ENCODE assay signal across 20 cellular contexts in genomic region chr9:114687034-114687433, GRCh38. TPM values are rescaled to one million over a fixed set of nuclear protein-coding genes. Genes with fewer than 3 reads are reported as not detected.
DNase-seq lines count a peak whose midpoint lies in the region; ATAC-seq, FAIRE-seq and TF ChIP-seq lines count a peak whose summit lies in the region.
"Had no signal": no experiment of that assay in that cellular context is flagged by ENCODE, and none has a peak within 500 bp of the region (broad histone marks: within the 10 kb centered on the region; RNA-seq: fewer than 3 reads in every experiment).

No MANE protein-coding gene starts in this region.

- no peak for TF ChIP-seq EP300 in A549 (IDR thresholded peaks at IDR 0.05)

- no peak for ATAC-seq in A549
- ATAC-seq in T-helper 17 cell, result no peak
- ATAC-seq in HG03571 (IDR thresholded peaks at IDR 0.05; ENCODE audit: unreplicated experiment), result no peak
- ATAC-seq: activated CD4-positive, CD25-positive, alpha-beta regulatory T cell treated with anti-CD3 and anti-CD28 coated beads, Interleukin-2, amount 50 U/mL, for 24 hours; left lung had no signal

- CTCF ChIA-PET in A549 (lab: Yijun Ruan, JAX), result no interaction called here

- POLR2A ChIA-PET in A549 (lab: Yijun Ruan, JAX), result no interaction called here

- H3K27ac ChIP-seq in A549 (no peak overlapping the region), brain microvascular endothelial cell (no peak overlapping the region), spleen (no peak overlapping the region)
- H3K27ac ChIP-seq: ascending aorta, left lung, neural progenitor cell, SJCRH30, thoracic aorta had no signal

- H3K27me3 Mint-ChIP-seq in T-helper 17 cell, result no peaks in the 10 kb centered on the region
- peaks cover 2% of the 10 kb centered on the region for H3K27me3 Mint-ChIP-seq in endothelial cell (ENCODE audit: unreplicated experiment)

- H3K36me3 Mint-ChIP-seq in T-helper 17 cell (ENCODE audit: low read depth), result no peaks in the 10 kb centered on the region
- H3K36me3 Mint-ChIP-seq in endothelial cell (ENCODE audit: low read depth, unreplicated experiment), result no peaks in the 10 kb centered on the region
- H3K36me3 Mint-ChIP-seq: neural progenitor cell had no signal

- H3K27me3 ChIP-seq in brain microvascular endothelial cell (replicated peaks) (no peaks in the 10 kb centered on the region), spleen (replicated peaks in 1 of 7) (no peaks in the 10 kb centered on the region)
- H3K27me3 ChIP-seq: ascending aorta, BE2C, left lung, neural progenitor cell, SJCRH30 had no signal

- peak overlapping the region; percentile 60 for H3K27ac Mint-ChIP-seq in T-helper 17 cell
- no peak overlapping the region for H3K27ac Mint-ChIP-seq in endothelial cell (ENCODE audit: unreplicated experiment)
- H3K27ac Mint-ChIP-seq: neural progenitor cell had no signal

- no peaks in the 10 kb centered on the region for H3K9me3 Mint-ChIP-seq in endothelial cell (ENCODE audit: unreplicated experiment)
- H3K9me3 Mint-ChIP-seq: neural progenitor cell had no signal

- H3K4me3 ChIP-seq in A549 (no peak overlapping the region), brain microvascular endothelial cell (ENCODE audit: low read depth, low read length) (no peak overlapping the region), spleen (no peak overlapping the region)
- H3K4me3 ChIP-seq: ascending aorta, left lung, neural progenitor cell, SJCRH30, thoracic aorta had no signal

- H3K4me1 Mint-ChIP-seq in T-helper 17 cell (peaks cover 36% of the 10 kb centered on the region), endothelial cell (ENCODE audit: unreplicated experiment) (no peaks in the 10 kb centered on the region)
- H3K4me1 Mint-ChIP-seq: neural progenitor cell had no signal

- no peak for TF ChIP-seq CTCF in A549 (IDR thresholded peaks at IDR 0.05)
- no peak for TF ChIP-seq CTCF in brain microvascular endothelial cell (IDR thresholded peaks at IDR 0.05; ENCODE audit: low read depth, low read length, missing control alignments)
- no peak for TF ChIP-seq CTCF in endothelial cell (IDR thresholded peaks at IDR 0.05; ENCODE audit: unreplicated experiment)
- no peak for TF ChIP-seq CTCF in spleen (IDR thresholded peaks at IDR 0.05 in 8 of 11, conservative IDR thresholded peaks at IDR 0.05 in 3 of 11)

- DNase-seq in A172 (ENCODE audit: low spot score), result peak; percentile 48
- no peak for DNase-seq in A549 (ENCODE audit: low read depth in 1 of 2, low spot score in 1 of 2)
- no peak for DNase-seq in T-helper 17 cell
- DNase-seq in brain microvascular endothelial cell, result peak; percentile 9
- no peak for DNase-seq in endothelial cell (ENCODE audit: low spot score)
- DNase-seq in spleen, result no peak
- no peak for DNase-seq in COR-L47 (lab: John Stamatoyannopoulos, UW)
- DNase-seq: BE2C, cortex of kidney, left lung, NCI-H1092 treated with DMSO at 0.1 percent for 48 hours, NCI-H524 treated with DMSO at 0.1 percent for 48 hours, SJCRH30, T-helper 9 cell had no signal

- TF ChIP-seq POLR2A in A549 (IDR thresholded peaks at IDR 0.05; ENCODE audit: low read length) (no peak), spleen (IDR thresholded peaks at IDR 0.05) (no peak)

- in situ Hi-C loops in brain microvascular endothelial cell (cut with HindIII; ENCODE audit: low pct_ligation_motif_present, low sequenced_read_pairs), result loop anchor here (25.0 kb wide), 1 partner anchor 325 kb away; no protein-coding TSS in a partner anchor

- H3K36me3 ChIP-seq in brain microvascular endothelial cell (replicated peaks) (no peaks in the 10 kb centered on the region), spleen (no peaks in the 10 kb centered on the region)
- H3K36me3 ChIP-seq: ascending aorta, BE2C, left lung, neural progenitor cell, SJCRH30, thoracic aorta had no signal

- FAIRE-seq in A549 (lab: Jason Lieb, UNC), result peak; percentile 18

- no peak for TF ChIP-seq RAD21 in A549 (conservative IDR thresholded peaks at IDR 0.05 in 1 of 2, IDR thresholded peaks at IDR 0.05 in 1 of 2)

- intact Hi-C loops in spleen (cut with DNase I; ENCODE audit: low total_unique reads), result loop anchor here (10.0 kb wide), 2 partner anchors 228 to 838 kb away; no protein-coding TSS in a partner anchor

- no peaks in the 10 kb centered on the region for H3K9me3 ChIP-seq in A549
- H3K9me3 ChIP-seq in T-helper 17 cell (ENCODE audit: control insufficient read depth, low read length, poor library complexity, severe bottlenecking), result peaks cover 3% of the 10 kb centered on the region
- no peaks in the 10 kb centered on the region for H3K9me3 ChIP-seq in spleen
- H3K9me3 ChIP-seq: ascending aorta, BE2C, left lung, SJCRH30, thoracic aorta had no signal

- H3K4me2 ChIP-seq in A549, result no peak overlapping the region
- H3K4me2 ChIP-seq: neural progenitor cell had no signal

- H3K4me1 ChIP-seq in A549 (peaks cover 30% of the 10 kb centered on the region), spleen (peaks cover 0 to 3% (median 0%) of the 10 kb centered on the region in 6 donors)
- H3K4me1 ChIP-seq: ascending aorta, BE2C, left lung, neural progenitor cell had no signal

- no peak overlapping the region for H3K4me3 Mint-ChIP-seq in T-helper 17 cell
- no peak overlapping the region for H3K4me3 Mint-ChIP-seq in endothelial cell (ENCODE audit: unreplicated experiment)
- H3K4me3 Mint-ChIP-seq: neural progenitor cell had no signal

TF ChIP-seq in A549, 52 proteins besides CTCF, POLR2A, EP300 and RAD21:
- TF ChIP-seq ZFP36 (IDR thresholded peaks at IDR 0.05; ENCODE audit: borderline replicate concordance, partially characterized antibody) (peak; percentile 26), HOXB5 (CRISPR knock-in tag; IDR thresholded peaks at IDR 0.05) (no peak)

RNA-seq across cellular contexts. Expression of gene TEX48, which starts 5.0 kb away (rescaled TPM):
- not detected in 2 replicates for total RNA-seq in A172 (2014; rRNA removed; shearing (Covaris generic))
- polyA plus RNA-seq in A549 (2011; rRNA removed) (0.16 TPM in 1 of 2 replicates, not detected in the other), A549 (2017; fragmentation: RNase III; extraction: RNeasy Plus Mini Kit Qiagen cat#74134 plus additional on column Dnase treatment) (not detected in 3 replicates), spleen (not detected)
- polyA plus RNA-seq in A549 (2012; cell fraction: cytosol; rRNA removed), result not detected in 2 replicates
- polyA plus RNA-seq in A549 (2012; cell fraction: nucleus; rRNA removed), result not detected in 2 replicates
- polyA minus RNA-seq in A549 (2011; rRNA and poly(A)+ RNA removed), result not detected in 2 replicates
- total RNA-seq in T-helper 17 cell (not detected), endothelial cell (ENCODE audit: unreplicated experiment) (not detected), spleen (not detected)
- total RNA-seq: ascending aorta, epithelial cell of proximal tubule, left lung, SJCRH30, thoracic aorta had no signal

RNA-seq across cellular contexts. Expression of gene TEX53, which starts 29.4 kb away (rescaled TPM):
- total RNA-seq in A172 (2014; rRNA removed; shearing (Covaris generic)), result not detected in 2 replicates
- polyA plus RNA-seq in A549 (2011; rRNA removed), result not detected in 2 replicates
- polyA plus RNA-seq in A549 (2012; cell fraction: cytosol; rRNA removed), result not detected in 2 replicates
- not detected in 2 replicates for polyA plus RNA-seq in A549 (2012; cell fraction: nucleus; rRNA removed)
- not detected in 3 replicates for polyA plus RNA-seq in A549 (2017; fragmentation: RNase III; extraction: RNeasy Plus Mini Kit Qiagen cat#74134 plus additional on column Dnase treatment)
- not detected in 2 replicates for polyA minus RNA-seq in A549 (2011; rRNA and poly(A)+ RNA removed)
- total RNA-seq in T-helper 17 cell, result not detected
- not detected for total RNA-seq in endothelial cell (ENCODE audit: unreplicated experiment)
- not detected for total RNA-seq in spleen
- polyA plus RNA-seq in spleen, result not detected
- total RNA-seq: ascending aorta, epithelial cell of proximal tubule, left lung, SJCRH30, thoracic aorta had no signal

Comparison
In these comparisons a context has a peak if more than half of its experiments do, and no peak if none do; other contexts are left out.
1. DNase-seq: peak in A172 (single experiment) and brain microvascular endothelial cell (single experiment); none in A549 (0 of 2), T-helper 17 cell (0 of 3), endothelial cell (single experiment), spleen (single experiment) and COR-L47 (single experiment).